ENCODE assay signal across 1 cellular context in the genomic region with DNA sequence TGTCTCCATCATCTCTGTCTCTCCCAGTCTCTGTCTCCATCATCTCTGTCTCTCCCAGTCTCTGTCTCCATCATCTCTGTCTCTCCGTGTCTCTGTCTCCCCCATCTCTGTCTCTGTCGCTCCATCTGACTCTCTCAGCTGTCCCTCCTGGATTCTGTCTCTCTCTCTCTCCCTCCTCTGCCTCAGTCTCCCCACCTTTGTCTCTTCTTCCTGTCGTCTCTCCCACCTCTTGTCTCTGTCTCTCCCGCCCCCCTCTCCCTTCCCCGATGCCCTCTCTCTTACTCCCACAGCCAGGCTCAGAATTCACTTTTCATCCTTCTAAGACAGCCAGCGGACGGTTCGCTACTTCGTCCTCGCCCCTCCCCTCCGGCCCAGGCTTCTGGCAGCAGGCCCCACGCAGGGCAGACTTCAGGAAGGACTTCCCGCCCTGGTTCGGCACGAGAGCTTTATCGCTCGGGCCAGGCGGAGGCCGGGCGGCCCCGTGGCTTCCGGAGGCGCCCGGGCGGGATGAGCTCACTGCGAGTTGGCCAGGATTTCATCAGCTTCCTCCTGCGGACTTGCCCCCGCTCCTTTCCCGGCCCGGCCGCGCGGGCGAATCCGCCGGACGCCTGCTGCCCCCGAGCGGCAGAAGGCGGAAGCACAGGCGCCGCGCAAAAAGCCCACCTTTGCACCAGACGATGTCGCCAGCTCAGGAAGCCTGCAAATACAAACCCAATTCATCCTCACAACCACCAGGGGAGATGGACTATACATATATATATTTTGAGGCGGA.
TF ChIP-seq lines count a peak whose summit lies in the region.

No MANE protein-coding gene starts in this region.

TF ChIP-seq in K562, 482 proteins besides CTCF, POLR2A, EP300 and RAD21 (continued from another document and continues in another):
- TF ChIP-seq, protein P1, sequence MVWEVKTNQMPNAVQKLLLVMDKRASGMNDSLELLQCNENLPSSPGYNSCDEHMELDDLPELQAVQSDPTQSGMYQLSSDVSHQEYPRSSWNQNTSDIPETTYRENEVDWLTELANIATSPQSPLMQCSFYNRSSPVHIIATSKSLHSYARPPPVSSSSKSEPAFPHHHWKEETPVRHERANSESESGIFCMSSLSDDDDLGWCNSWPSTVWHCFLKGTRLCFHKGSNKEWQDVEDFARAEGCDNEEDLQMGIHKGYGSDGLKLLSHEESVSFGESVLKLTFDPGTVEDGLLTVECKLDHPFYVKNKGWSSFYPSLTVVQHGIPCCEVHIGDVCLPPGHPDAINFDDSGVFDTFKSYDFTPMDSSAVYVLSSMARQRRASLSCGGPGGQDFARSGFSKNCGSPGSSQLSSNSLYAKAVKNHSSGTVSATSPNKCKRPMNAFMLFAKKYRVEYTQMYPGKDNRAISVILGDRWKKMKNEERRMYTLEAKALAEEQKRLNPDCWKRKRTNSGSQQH (CRISPR knock-in tag; IDR thresholded peaks at IDR 0.05), result peak; percentile 87
- TF ChIP-seq KDM1A (IDR thresholded peaks at IDR 0.05) (peak; percentile 94 to 98), MCM5 (IDR thresholded peaks at IDR 0.05; ENCODE audit: low read depth) (peak; percentile 43; the same call in 1 of the 2 replicates), TAF1 (IDR thresholded peaks at IDR 0.05; ENCODE audit: control insufficient read depth, extremely low read depth, insufficient read depth, low read length, severe bottlenecking) (peak; percentile 19), SRF (CRISPR knock-in tag; IDR thresholded peaks at IDR 0.05) (peak in 1 of 2 experiments; percentile 55; a peak in 1 of 4 replicates), ZNF644 (tag; IDR thresholded peaks at IDR 0.05; ENCODE audit: low read depth) (no peak; the same call in 1 of the 2 replicates), ZFP30 (CRISPR knock-in tag; IDR thresholded peaks at IDR 0.05; ENCODE audit: borderline replicate concordance) (no peak), ZBED1 (IDR thresholded peaks at IDR 0.05) (peak; percentile 88), NR2C2 (CRISPR knock-in tag; IDR thresholded peaks at IDR 0.05) (no peak), NR2C2 (tag; IDR thresholded peaks at IDR 0.05) (peak; percentile 51; the same call in 1 of the 2 replicates), TCF7 (IDR thresholded peaks at IDR 0.05; ENCODE audit: borderline replicate concordance) (peak; percentile 83; the same call in 1 of the 2 replicates), MYC (IDR thresholded peaks at IDR 0.05; ENCODE audit: low read depth, low read length) (peak; percentile 97), MYC (CRISPR knock-in tag; IDR thresholded peaks at IDR 0.05; ENCODE audit: borderline replicate concordance, low read depth) (0 out of 2 replicates have a peak, but pooled peaks have one; percentile 14), IRF2 (CRISPR knock-in tag; IDR thresholded peaks at IDR 0.05) (no peak), SMAD1 (IDR thresholded peaks at IDR 0.05; ENCODE audit: low read depth, low read length, partially characterized antibody) (peak; percentile 46), MYBL2 (IDR thresholded peaks at IDR 0.05; ENCODE audit: low read depth) (no peak), MYBL2 (CRISPR knock-in tag; IDR thresholded peaks at IDR 0.05; ENCODE audit: borderline replicate concordance) (no peak), THRAP3 (IDR thresholded peaks at IDR 0.05; ENCODE audit: borderline replicate concordance) (no peak), FOXK1 (CRISPR knock-in tag; IDR thresholded peaks at IDR 0.05; ENCODE audit: borderline replicate concordance) (peak; percentile 85; the same call in 1 of the 2 replicates), CEBPG (CRISPR knock-in tag; IDR thresholded peaks at IDR 0.05) (peak; percentile 99), CEBPG (tag; conservative IDR thresholded peaks at IDR 0.05 in 1 of 2, IDR thresholded peaks at IDR 0.05 in 1 of 2) (peak; percentile 92 to 99), ZNF79 (CRISPR knock-in tag; IDR thresholded peaks at IDR 0.05; ENCODE audit: low read depth) (no peak), ZFX (CRISPR knock-in tag; IDR thresholded peaks at IDR 0.05) (peak; percentile 74), ASH1L (IDR thresholded peaks at IDR 0.05; ENCODE audit: borderline replicate concordance, low read depth, partially characterized antibody) (peak; percentile 41), RBM34 (IDR thresholded peaks at IDR 0.05; ENCODE audit: borderline replicate concordance, insufficient read depth, low read length) (no peak), ETS2 (tag; IDR thresholded peaks at IDR 0.05; ENCODE audit: borderline replicate concordance, poor library complexity, severe bottlenecking) (peak; percentile 93), C11orf30 (IDR thresholded peaks at IDR 0.05; ENCODE audit: low read depth) (peak; percentile 16; the same call in 1 of the 2 replicates), ZBTB7A (IDR thresholded peaks at IDR 0.05; ENCODE audit: borderline replicate concordance, control insufficient read depth, low read depth, low read length) (peak; percentile 88), ZNF316 (IDR thresholded peaks at IDR 0.05) (0 out of 2 replicates have a peak, but pooled peaks have one; percentile 19), ZNF146 (CRISPR knock-in tag; IDR thresholded peaks at IDR 0.05; ENCODE audit: unreplicated experiment) (no peak), ELF1 (tag; IDR thresholded peaks at IDR 0.05) (peak; percentile 85), ELF4 (CRISPR knock-in tag; IDR thresholded peaks at IDR 0.05) (peak; percentile 82)
- TF ChIP-seq, protein P2, sequence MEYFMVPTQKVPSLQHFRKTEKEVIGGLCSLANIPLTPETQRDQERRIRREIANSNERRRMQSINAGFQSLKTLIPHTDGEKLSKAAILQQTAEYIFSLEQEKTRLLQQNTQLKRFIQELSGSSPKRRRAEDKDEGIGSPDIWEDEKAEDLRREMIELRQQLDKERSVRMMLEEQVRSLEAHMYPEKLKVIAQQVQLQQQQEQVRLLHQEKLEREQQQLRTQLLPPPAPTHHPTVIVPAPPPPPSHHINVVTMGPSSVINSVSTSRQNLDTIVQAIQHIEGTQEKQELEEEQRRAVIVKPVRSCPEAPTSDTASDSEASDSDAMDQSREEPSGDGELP (CRISPR knock-in tag; IDR thresholded peaks at IDR 0.05; ENCODE audit: borderline replicate concordance), result peak; percentile 98
- TF ChIP-seq, protein P3, sequence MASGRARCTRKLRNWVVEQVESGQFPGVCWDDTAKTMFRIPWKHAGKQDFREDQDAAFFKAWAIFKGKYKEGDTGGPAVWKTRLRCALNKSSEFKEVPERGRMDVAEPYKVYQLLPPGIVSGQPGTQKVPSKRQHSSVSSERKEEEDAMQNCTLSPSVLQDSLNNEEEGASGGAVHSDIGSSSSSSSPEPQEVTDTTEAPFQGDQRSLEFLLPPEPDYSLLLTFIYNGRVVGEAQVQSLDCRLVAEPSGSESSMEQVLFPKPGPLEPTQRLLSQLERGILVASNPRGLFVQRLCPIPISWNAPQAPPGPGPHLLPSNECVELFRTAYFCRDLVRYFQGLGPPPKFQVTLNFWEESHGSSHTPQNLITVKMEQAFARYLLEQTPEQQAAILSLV (tag; IDR thresholded peaks at IDR 0.05), result peak; percentile 49
- TF ChIP-seq, protein P4, sequence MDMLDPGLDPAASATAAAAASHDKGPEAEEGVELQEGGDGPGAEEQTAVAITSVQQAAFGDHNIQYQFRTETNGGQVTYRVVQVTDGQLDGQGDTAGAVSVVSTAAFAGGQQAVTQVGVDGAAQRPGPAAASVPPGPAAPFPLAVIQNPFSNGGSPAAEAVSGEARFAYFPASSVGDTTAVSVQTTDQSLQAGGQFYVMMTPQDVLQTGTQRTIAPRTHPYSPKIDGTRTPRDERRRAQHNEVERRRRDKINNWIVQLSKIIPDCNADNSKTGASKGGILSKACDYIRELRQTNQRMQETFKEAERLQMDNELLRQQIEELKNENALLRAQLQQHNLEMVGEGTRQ (CRISPR knock-in tag; IDR thresholded peaks at IDR 0.05), result no peak
- TF ChIP-seq, protein P5, sequence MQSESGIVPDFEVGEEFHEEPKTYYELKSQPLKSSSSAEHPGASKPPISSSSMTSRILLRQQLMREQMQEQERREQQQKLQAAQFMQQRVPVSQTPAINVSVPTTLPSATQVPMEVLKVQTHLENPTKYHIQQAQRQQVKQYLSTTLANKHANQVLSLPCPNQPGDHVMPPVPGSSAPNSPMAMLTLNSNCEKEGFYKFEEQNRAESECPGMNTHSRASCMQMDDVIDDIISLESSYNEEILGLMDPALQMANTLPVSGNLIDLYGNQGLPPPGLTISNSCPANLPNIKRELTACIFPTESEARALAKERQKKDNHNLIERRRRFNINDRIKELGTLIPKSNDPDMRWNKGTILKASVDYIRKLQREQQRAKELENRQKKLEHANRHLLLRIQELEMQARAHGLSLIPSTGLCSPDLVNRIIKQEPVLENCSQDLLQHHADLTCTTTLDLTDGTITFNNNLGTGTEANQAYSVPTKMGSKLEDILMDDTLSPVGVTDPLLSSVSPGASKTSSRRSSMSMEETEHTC (IDR thresholded peaks at IDR 0.05), result peak; percentile 95
- TF ChIP-seq, protein P6, sequence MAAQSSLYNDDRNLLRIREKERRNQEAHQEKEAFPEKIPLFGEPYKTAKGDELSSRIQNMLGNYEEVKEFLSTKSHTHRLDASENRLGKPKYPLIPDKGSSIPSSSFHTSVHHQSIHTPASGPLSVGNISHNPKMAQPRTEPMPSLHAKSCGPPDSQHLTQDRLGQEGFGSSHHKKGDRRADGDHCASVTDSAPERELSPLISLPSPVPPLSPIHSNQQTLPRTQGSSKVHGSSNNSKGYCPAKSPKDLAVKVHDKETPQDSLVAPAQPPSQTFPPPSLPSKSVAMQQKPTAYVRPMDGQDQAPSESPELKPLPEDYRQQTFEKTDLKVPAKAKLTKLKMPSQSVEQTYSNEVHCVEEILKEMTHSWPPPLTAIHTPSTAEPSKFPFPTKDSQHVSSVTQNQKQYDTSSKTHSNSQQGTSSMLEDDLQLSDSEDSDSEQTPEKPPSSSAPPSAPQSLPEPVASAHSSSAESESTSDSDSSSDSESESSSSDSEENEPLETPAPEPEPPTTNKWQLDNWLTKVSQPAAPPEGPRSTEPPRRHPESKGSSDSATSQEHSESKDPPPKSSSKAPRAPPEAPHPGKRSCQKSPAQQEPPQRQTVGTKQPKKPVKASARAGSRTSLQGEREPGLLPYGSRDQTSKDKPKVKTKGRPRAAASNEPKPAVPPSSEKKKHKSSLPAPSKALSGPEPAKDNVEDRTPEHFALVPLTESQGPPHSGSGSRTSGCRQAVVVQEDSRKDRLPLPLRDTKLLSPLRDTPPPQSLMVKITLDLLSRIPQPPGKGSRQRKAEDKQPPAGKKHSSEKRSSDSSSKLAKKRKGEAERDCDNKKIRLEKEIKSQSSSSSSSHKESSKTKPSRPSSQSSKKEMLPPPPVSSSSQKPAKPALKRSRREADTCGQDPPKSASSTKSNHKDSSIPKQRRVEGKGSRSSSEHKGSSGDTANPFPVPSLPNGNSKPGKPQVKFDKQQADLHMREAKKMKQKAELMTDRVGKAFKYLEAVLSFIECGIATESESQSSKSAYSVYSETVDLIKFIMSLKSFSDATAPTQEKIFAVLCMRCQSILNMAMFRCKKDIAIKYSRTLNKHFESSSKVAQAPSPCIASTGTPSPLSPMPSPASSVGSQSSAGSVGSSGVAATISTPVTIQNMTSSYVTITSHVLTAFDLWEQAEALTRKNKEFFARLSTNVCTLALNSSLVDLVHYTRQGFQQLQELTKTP (IDR thresholded peaks at IDR 0.05; ENCODE audit: low read depth in 1 of 2, partially characterized antibody in 2 of 2), result peak; percentile 78 to 85
- TF ChIP-seq, protein P7, sequence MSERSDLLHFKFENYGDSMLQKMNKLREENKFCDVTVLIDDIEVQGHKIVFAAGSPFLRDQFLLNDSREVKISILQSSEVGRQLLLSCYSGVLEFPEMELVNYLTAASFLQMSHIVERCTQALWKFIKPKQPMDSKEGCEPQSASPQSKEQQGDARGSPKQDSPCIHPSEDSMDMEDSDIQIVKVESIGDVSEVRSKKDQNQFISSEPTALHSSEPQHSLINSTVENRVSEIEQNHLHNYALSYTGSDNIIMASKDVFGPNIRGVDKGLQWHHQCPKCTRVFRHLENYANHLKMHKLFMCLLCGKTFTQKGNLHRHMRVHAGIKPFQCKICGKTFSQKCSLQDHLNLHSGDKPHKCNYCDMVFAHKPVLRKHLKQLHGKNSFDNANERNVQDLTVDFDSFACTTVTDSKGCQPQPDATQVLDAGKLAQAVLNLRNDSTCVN (CRISPR knock-in tag; IDR thresholded peaks at IDR 0.05), result peak; percentile 81
- TF ChIP-seq, protein P8, sequence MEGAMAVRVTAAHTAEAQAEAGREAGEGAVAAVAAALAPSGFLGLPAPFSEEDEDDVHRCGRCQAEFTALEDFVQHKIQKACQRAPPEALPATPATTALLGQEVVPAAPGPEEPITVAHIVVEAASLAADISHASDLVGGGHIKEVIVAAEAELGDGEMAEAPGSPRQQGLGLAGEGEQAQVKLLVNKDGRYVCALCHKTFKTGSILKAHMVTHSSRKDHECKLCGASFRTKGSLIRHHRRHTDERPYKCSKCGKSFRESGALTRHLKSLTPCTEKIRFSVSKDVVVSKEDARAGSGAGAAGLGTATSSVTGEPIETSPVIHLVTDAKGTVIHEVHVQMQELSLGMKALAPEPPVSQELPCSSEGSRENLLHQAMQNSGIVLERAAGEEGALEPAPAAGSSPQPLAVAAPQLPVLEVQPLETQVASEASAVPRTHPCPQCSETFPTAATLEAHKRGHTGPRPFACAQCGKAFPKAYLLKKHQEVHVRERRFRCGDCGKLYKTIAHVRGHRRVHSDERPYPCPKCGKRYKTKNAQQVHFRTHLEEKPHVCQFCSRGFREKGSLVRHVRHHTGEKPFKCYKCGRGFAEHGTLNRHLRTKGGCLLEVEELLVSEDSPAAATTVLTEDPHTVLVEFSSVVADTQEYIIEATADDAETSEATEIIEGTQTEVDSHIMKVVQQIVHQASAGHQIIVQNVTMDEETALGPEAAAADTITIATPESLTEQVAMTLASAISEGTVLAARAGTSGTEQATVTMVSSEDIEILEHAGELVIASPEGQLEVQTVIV (CRISPR knock-in tag; IDR thresholded peaks at IDR 0.05; ENCODE audit: borderline replicate concordance), result no peak
- TF ChIP-seq, protein P9, sequence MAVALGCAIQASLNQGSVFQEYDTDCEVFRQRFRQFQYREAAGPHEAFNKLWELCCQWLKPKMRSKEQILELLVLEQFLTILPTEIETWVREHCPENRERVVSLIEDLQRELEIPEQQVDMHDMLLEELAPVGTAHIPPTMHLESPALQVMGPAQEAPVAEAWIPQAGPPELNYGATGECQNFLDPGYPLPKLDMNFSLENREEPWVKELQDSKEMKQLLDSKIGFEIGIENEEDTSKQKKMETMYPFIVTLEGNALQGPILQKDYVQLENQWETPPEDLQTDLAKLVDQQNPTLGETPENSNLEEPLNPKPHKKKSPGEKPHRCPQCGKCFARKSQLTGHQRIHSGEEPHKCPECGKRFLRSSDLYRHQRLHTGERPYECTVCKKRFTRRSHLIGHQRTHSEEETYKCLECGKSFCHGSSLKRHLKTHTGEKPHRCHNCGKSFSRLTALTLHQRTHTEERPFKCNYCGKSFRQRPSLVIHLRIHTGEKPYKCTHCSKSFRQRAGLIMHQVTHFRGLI (CRISPR knock-in tag; IDR thresholded peaks at IDR 0.05), result no peak
- TF ChIP-seq, protein P10, sequence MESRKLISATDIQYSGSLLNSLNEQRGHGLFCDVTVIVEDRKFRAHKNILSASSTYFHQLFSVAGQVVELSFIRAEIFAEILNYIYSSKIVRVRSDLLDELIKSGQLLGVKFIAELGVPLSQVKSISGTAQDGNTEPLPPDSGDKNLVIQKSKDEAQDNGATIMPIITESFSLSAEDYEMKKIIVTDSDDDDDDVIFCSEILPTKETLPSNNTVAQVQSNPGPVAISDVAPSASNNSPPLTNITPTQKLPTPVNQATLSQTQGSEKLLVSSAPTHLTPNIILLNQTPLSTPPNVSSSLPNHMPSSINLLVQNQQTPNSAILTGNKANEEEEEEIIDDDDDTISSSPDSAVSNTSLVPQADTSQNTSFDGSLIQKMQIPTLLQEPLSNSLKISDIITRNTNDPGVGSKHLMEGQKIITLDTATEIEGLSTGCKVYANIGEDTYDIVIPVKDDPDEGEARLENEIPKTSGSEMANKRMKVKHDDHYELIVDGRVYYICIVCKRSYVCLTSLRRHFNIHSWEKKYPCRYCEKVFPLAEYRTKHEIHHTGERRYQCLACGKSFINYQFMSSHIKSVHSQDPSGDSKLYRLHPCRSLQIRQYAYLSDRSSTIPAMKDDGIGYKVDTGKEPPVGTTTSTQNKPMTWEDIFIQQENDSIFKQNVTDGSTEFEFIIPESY (CRISPR knock-in tag; IDR thresholded peaks at IDR 0.05), result peak; percentile 86; the same call in 1 of the 2 replicates
